Comparison of ENCODE assay signal across 8 cellular contexts in genomic region chr1:150464422-150464826, GRCh38. TPM values are rescaled to one million over a fixed set of nuclear protein-coding genes. Genes with fewer than 3 reads are reported as not detected.
DNase-seq lines count a peak whose midpoint lies in the region; ATAC-seq and TF ChIP-seq lines count a peak whose summit lies in the region.

No MANE protein-coding gene starts in this region.

- no peaks in the 10 kb centered on the region for H3K9me3 ChIP-seq in AG04450 (ENCODE audit: control insufficient read depth, insufficient read depth, low read length)
- H3K9me3 ChIP-seq in lung (ENCODE audit: control insufficient read depth in 2 of 2, insufficient read depth in 1 of 2, low read length in 1 of 2), result no peaks in the 10 kb centered on the region

- CTCF ChIA-PET in AG04450 (lab: Charles Lee), result interaction anchor here (1.2 to 2.1 kb wide), 3 partner anchors 10 to 96 kb away, joined by 6 to 10 read pairs (median 8); no protein-coding TSS in a partner anchor

- no peak overlapping the region for H3K27ac Mint-ChIP-seq in activated CD4-positive, alpha-beta T cell treated with anti-CD3 and anti-CD28 coated beads, Interleukin-2, amount 10 ng/mL, durations not matched to agents 24 days and 14 days

- peaks cover 16 to 17% of the 10 kb centered on the region in 2 donors for H3K36me3 ChIP-seq in lung (ENCODE audit: control insufficient read depth in 2 of 2, insufficient read depth in 2 of 2, low read length in 2 of 2)

- H3K27ac ChIP-seq in AG04450 (ENCODE audit: low read depth, low read length) (no peak overlapping the region), coronary artery (no peak overlapping the region), lung (ENCODE audit: low read depth in 1 of 2, low read length in 1 of 2) (no peak overlapping the region)

- TF ChIP-seq CTCF in AG04450 (IDR thresholded peaks at IDR 0.05; ENCODE audit: low read depth, low read length), result peak; percentile 81
- peak; percentile 65 for TF ChIP-seq CTCF in coronary artery (IDR thresholded peaks at IDR 0.05)
- peak; percentile 81 for TF ChIP-seq CTCF in lung (IDR thresholded peaks at IDR 0.05; ENCODE audit: control extremely low read depth, extremely low read depth)

- H3K4me3 ChIP-seq in AG04450 (ENCODE audit: low read depth, low read length) (no peak overlapping the region), coronary artery (no peak overlapping the region), lung (no peak overlapping the region)

- no peaks in the 10 kb centered on the region for H3K27me3 ChIP-seq in AG04450 (ENCODE audit: control insufficient read depth, insufficient read depth, low read length)
- no peaks in the 10 kb centered on the region for H3K27me3 ChIP-seq in lung (ENCODE audit: control insufficient read depth, insufficient read depth)

- H3K9me3 Mint-ChIP-seq in activated CD4-positive, alpha-beta T cell treated with anti-CD3 and anti-CD28 coated beads, Interleukin-2, amount 10 ng/mL, durations not matched to agents 24 days and 14 days, result no peaks in the 10 kb centered on the region

- DNase-seq in AG04450 (ENCODE audit: low read depth, low spot score) (peak; percentile 18), H4 (ENCODE audit: low spot score) (peak; percentile 34), NCI-H345 treated with DMSO at 0.1 percent for 48 hours (lab: John Stamatoyannopoulos, UW; ENCODE audit: unreplicated experiment) (peak; percentile 89), coronary artery (ENCODE audit: low spot score) (no peak), lung (ENCODE audit: low spot score) (peak; percentile 59)
- peak; percentile 90 for DNase-seq in activated CD4-positive, alpha-beta T cell treated with anti-CD3 and anti-CD28 coated beads, Interleukin-2, amount 10 ng/mL, durations not matched to agents 24 days and 14 days
- peak; percentile 34 to 40 for DNase-seq in stimulated activated CD8-positive, alpha-beta memory T cell treated with anti-CD3 and anti-CD28 coated beads, Interleukin-15, amount 100 ng/mL, for 48 hours (ENCODE audit: low read depth in 2 of 2)

- H3K4me1 Mint-ChIP-seq in activated CD4-positive, alpha-beta T cell treated with anti-CD3 and anti-CD28 coated beads, Interleukin-2, amount 10 ng/mL, durations not matched to agents 24 days and 14 days, result peaks cover 2% of the 10 kb centered on the region

- peaks cover 16% of the 10 kb centered on the region for H3K36me3 Mint-ChIP-seq in activated CD4-positive, alpha-beta T cell treated with anti-CD3 and anti-CD28 coated beads, Interleukin-2, amount 10 ng/mL, durations not matched to agents 24 days and 14 days (ENCODE audit: low read depth)

- intact Hi-C loops in activated CD4-positive, alpha-beta T cell treated with anti-CD3 and anti-CD28 coated beads, Interleukin-2, amount 10 ng/mL, durations not matched to agents 24 days and 14 days (cut with micrococcal nuclease), result loop anchor here (1.0 to 5.0 kb wide), 3 partner anchors 68 to 158 kb away; no protein-coding TSS in a partner anchor

- H3K27me3 Mint-ChIP-seq in activated CD4-positive, alpha-beta T cell treated with anti-CD3 and anti-CD28 coated beads, Interleukin-2, amount 10 ng/mL, durations not matched to agents 24 days and 14 days, result no peaks in the 10 kb centered on the region

- no peak overlapping the region for H3K4me3 Mint-ChIP-seq in activated CD4-positive, alpha-beta T cell treated with anti-CD3 and anti-CD28 coated beads, Interleukin-2, amount 10 ng/mL, durations not matched to agents 24 days and 14 days

- H3K4me1 ChIP-seq in lung (ENCODE audit: control insufficient read depth in 2 of 2, insufficient read depth in 2 of 2, low read length in 2 of 2), result no peaks in the 10 kb centered on the region

- 36 to 45% methylated on average over 4 of the region's 4 CpGs for WGBS in lung, 2 donors

- ATAC-seq in lung (ENCODE audit: insufficient read depth, low FRiP score) (no peak), HG02973 (IDR thresholded peaks at IDR 0.05; ENCODE audit: unreplicated experiment) (no peak)

- POLR2A ChIA-PET in AG04450 (lab: Yijun Ruan, JAX), result no interaction called here

RNA-seq across cellular contexts. Expression of gene TARS2, which starts 22.8 kb away (rescaled TPM):
- polyA plus RNA-seq in AG04450 (2011; rRNA removed) (14.5 and 14.6 TPM in 2 replicates), lung (10 to 100 TPM; 14.3 to 14.5 TPM)
- polyA minus RNA-seq in AG04450 (2011; rRNA and poly(A)+ RNA removed), result 19.6 and 22.8 TPM in 2 replicates
- 8.4 and 12.8 TPM in 2 replicates for total RNA-seq in H4 (2014; rRNA removed; shearing (Covaris generic))
- 68.8 and 77.4 TPM in 2 replicates for total RNA-seq in activated CD4-positive, alpha-beta T cell treated with anti-CD3 and anti-CD28 coated beads, Interleukin-2, amount 10 ng/mL, durations not matched to agents 24 days and 14 days
- 10 to 100 TPM; 15.2 to 20.5 TPM for total RNA-seq in lung

RNA-seq across cellular contexts. Expression of gene ECM1, which starts 43.5 kb away (rescaled TPM):
- polyA plus RNA-seq in AG04450 (2011; rRNA removed) (122 and 163 TPM in 2 replicates), lung (10 to 100 TPM in 1 of 2 donors, 1 to 10 TPM in 1; 9.0 to 12.3 TPM)
- 55.8 and 69.9 TPM in 2 replicates for polyA minus RNA-seq in AG04450 (2011; rRNA and poly(A)+ RNA removed)
- total RNA-seq in H4 (2014; rRNA removed; shearing (Covaris generic)), result 27.5 and 28.6 TPM in 2 replicates
- 1.5 and 2.4 TPM in 2 replicates for total RNA-seq in activated CD4-positive, alpha-beta T cell treated with anti-CD3 and anti-CD28 coated beads, Interleukin-2, amount 10 ng/mL, durations not matched to agents 24 days and 14 days
- 10 to 100 TPM in 1 of 2 donors, 1 to 10 TPM in 1; 1.2 to 20.0 TPM for total RNA-seq in lung

RNA-seq across cellular contexts. Expression of gene FALEC, which starts 51.1 kb away (rescaled TPM):
- not detected in 2 replicates for polyA plus RNA-seq in AG04450 (2011; rRNA removed)
- not detected in 2 replicates for polyA minus RNA-seq in AG04450 (2011; rRNA and poly(A)+ RNA removed)
- total RNA-seq in H4 (2014; rRNA removed; shearing (Covaris generic)), result not detected in 2 replicates
- not detected in 2 replicates for total RNA-seq in activated CD4-positive, alpha-beta T cell treated with anti-CD3 and anti-CD28 coated beads, Interleukin-2, amount 10 ng/mL, durations not matched to agents 24 days and 14 days
- not detected for total RNA-seq in lung
- under 1 TPM in 1 of 2 donors, not detected in 1; 0.09 TPM for polyA plus RNA-seq in lung
